In the genomic region with DNA sequence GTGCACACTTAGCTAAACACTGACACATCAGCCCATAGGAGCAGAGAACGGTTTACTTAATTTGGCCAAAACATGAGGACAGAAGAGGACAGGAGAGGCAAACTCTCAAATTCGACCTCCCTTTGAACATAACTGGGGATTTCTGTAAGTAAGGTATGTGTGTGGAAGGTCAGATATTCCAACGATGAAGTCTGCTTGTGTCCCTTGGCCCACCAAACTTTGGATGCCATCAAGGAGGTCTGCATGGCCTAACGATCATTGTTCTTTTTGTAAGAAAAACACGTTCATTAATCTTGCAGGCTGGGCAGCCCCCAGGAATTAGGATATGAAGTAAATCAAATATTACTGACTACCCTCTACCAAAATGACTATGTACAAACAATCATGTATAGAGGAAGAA, we compare ENCODE assay signal across 33 cellular contexts.
"Had no signal": no experiment of that assay in that cellular context is flagged by ENCODE, and none has a peak within 500 bp of the region (broad histone marks: within the 10 kb centered on the region; RNA-seq: fewer than 3 reads in every experiment).

No MANE protein-coding gene starts in this region.

- DNase-seq: activated CD4-positive, alpha-beta T cell treated with anti-CD3 and anti-CD28 coated beads for 1 hour; activated CD4-positive, alpha-beta T cell treated with anti-CD3 and anti-CD28 coated beads for 48 hours; activated CD4-positive, alpha-beta T cell treated with anti-CD3 and anti-CD28 coated beads, Interleukin-2, amount 50 U/mL, for 1 hour; activated CD4-positive, alpha-beta T cell treated with anti-CD3 and anti-CD28 coated beads, Interleukin-2, amount 50 U/mL, for 48 hours; activated CD8-positive, alpha-beta memory T cell treated with anti-CD3 and anti-CD28 coated beads, Interleukin-2, amount 10 ng/mL, durations not matched to agents 7 days and 5 days; activated CD8-positive, alpha-beta memory T cell treated with anti-CD3 and anti-CD28 coated beads, Interleukin-2, amount 50 U/mL, for 4 hours; activated CD8-positive, alpha-beta T cell treated with anti-CD3 and anti-CD28 coated beads, Interleukin-2, amount 10 ng/mL, durations not matched to agents 7 days and 5 days; activated effector memory CD4-positive, alpha-beta T cell treated with anti-CD3 and anti-CD28 coated beads, Interleukin-2, amount 50 U/mL, for 16 hours; activated naive CD4-positive, alpha-beta T cell treated with anti-CD3 and anti-CD28 coated beads for 36 hours; activated naive CD8-positive, alpha-beta T cell treated with anti-CD3 and anti-CD28 coated beads for 36 hours; activated naive CD8-positive, alpha-beta T cell treated with anti-CD3 and anti-CD28 coated beads, Interleukin-2, amount 50 U/mL, for 24 hours; activated T-cell treated with anti-CD3 and anti-CD28 coated beads, Interleukin-2, amount 50 U/mL, for 1 hour; activated T-cell treated with anti-CD3 and anti-CD28 coated beads, Interleukin-2, amount 50 U/mL, for 48 hours; adrenal gland; amygdala; aorta; body of pancreas; caudate nucleus; cortex of kidney; dermis blood vessel endothelial cell; effector CD4-positive, alpha-beta T cell; effector memory CD8-positive, alpha-beta T cell; erythroblast; foreskin keratinocyte; gastrocnemius medialis; glutamatergic neuron; heart left ventricle; T-helper 2 cell had no signal

- ATAC-seq: activated CD8-positive, alpha-beta memory T cell treated with anti-CD3 and anti-CD28 coated beads, Interleukin-2, amount 10 ng/mL, durations not matched to agents 7 days and 5 days; activated CD8-positive, alpha-beta T cell treated with anti-CD3 and anti-CD28 coated beads, Interleukin-2, amount 10 ng/mL, durations not matched to agents 7 days and 5 days; activated naive CD8-positive, alpha-beta T cell treated with anti-CD3 and anti-CD28 coated beads, Interleukin-2, amount 50 U/mL, for 24 hours; body of pancreas; effector memory CD8-positive, alpha-beta T cell; foreskin keratinocyte; gastrocnemius medialis; heart left ventricle had no signal

- H3K9me3 Mint-ChIP-seq: activated naive CD4-positive, alpha-beta T cell treated with anti-CD3 and anti-CD28 coated beads for 36 hours; activated naive CD4-positive, alpha-beta T cell treated with anti-CD3 and anti-CD28 coated beads, Interleukin-2, amount 50 U/mL, for 24 hours; activated naive CD8-positive, alpha-beta T cell treated with anti-CD3 and anti-CD28 coated beads, Interleukin-2, amount 50 U/mL, for 24 hours; activated T-helper 1 cell treated with anti-CD3 and anti-CD28 coated beads, Interleukin-12 subunit alpha, Interleukin-12 subunit beta, Interleukin-2, Interleukin-4 antibody, amounts not matched to agents 30 ng/mL and 10 ng/mL and 1 ng/mL, durations not matched to agents 14 hours and 24 hours and 36 hours; activated T-helper 2 cell treated with anti-CD3 and anti-CD28 coated beads, Interferon-gamma antibody, Interleukin-2, Interleukin-4, amounts not matched to agents 10 μg/mL and 5 μg/mL and 100 μg/mL, durations not matched to agents 14 hours and 24 hours and 36 hours had no signal

- H3K27me3 ChIP-seq: adrenal gland, body of pancreas, esophagus muscularis mucosa, foreskin keratinocyte, gastrocnemius medialis, heart left ventricle had no signal

- H3K4me3 ChIP-seq: adrenal gland, body of pancreas, esophagus muscularis mucosa, gastrocnemius medialis, heart left ventricle had no signal

- H3K4me1 Mint-ChIP-seq: activated CD8-positive, alpha-beta memory T cell treated with anti-CD3 and anti-CD28 coated beads, Interleukin-2, amount 10 ng/mL, durations not matched to agents 7 days and 5 days; activated naive CD4-positive, alpha-beta T cell treated with anti-CD3 and anti-CD28 coated beads, Interleukin-2, amount 50 U/mL, for 24 hours; activated naive CD8-positive, alpha-beta T cell treated with anti-CD3 and anti-CD28 coated beads for 36 hours; activated naive CD8-positive, alpha-beta T cell treated with anti-CD3 and anti-CD28 coated beads, Interleukin-2, amount 50 U/mL, for 24 hours had no signal

- H3K36me3 ChIP-seq: adrenal gland, esophagus muscularis mucosa, gastrocnemius medialis, heart left ventricle had no signal

- H3K36me3 Mint-ChIP-seq: activated CD8-positive, alpha-beta memory T cell treated with anti-CD3 and anti-CD28 coated beads, Interleukin-2, amount 10 ng/mL, durations not matched to agents 7 days and 5 days; activated naive CD4-positive, alpha-beta T cell treated with anti-CD3 and anti-CD28 coated beads, Interleukin-2, amount 50 U/mL, for 24 hours; activated naive CD8-positive, alpha-beta T cell treated with anti-CD3 and anti-CD28 coated beads for 36 hours had no signal

- H3K4me1 ChIP-seq: adrenal gland, body of pancreas, esophagus muscularis mucosa, foreskin keratinocyte, gastrocnemius medialis, heart left ventricle had no signal

- H3K27ac Mint-ChIP-seq: activated CD8-positive, alpha-beta memory T cell treated with anti-CD3 and anti-CD28 coated beads, Interleukin-2, amount 10 ng/mL, durations not matched to agents 7 days and 5 days; activated CD8-positive, alpha-beta T cell treated with anti-CD3 and anti-CD28 coated beads, Interleukin-2, amount 10 ng/mL, durations not matched to agents 7 days and 5 days; activated naive CD4-positive, alpha-beta T cell treated with anti-CD3 and anti-CD28 coated beads for 36 hours; activated naive CD4-positive, alpha-beta T cell treated with anti-CD3 and anti-CD28 coated beads, Interleukin-2, amount 50 U/mL, for 24 hours; activated naive CD8-positive, alpha-beta T cell treated with anti-CD3 and anti-CD28 coated beads for 36 hours; activated naive CD8-positive, alpha-beta T cell treated with anti-CD3 and anti-CD28 coated beads, Interleukin-2, amount 50 U/mL, for 24 hours; activated T-helper 1 cell treated with anti-CD3 and anti-CD28 coated beads, Interleukin-12 subunit alpha, Interleukin-12 subunit beta, Interleukin-2, Interleukin-4 antibody, amounts not matched to agents 30 ng/mL and 10 ng/mL and 1 ng/mL, durations not matched to agents 14 hours and 24 hours and 36 hours; activated T-helper 2 cell treated with anti-CD3 and anti-CD28 coated beads, Interferon-gamma antibody, Interleukin-2, Interleukin-4, amounts not matched to agents 10 μg/mL and 5 μg/mL and 100 μg/mL, durations not matched to agents 14 hours and 24 hours and 36 hours; effector memory CD8-positive, alpha-beta T cell had no signal

- FAIRE-seq: colon had no signal

- H3K27me3 Mint-ChIP-seq: activated CD8-positive, alpha-beta memory T cell treated with anti-CD3 and anti-CD28 coated beads, Interleukin-2, amount 10 ng/mL, durations not matched to agents 7 days and 5 days; activated naive CD4-positive, alpha-beta T cell treated with anti-CD3 and anti-CD28 coated beads, Interleukin-2, amount 50 U/mL, for 24 hours; activated naive CD8-positive, alpha-beta T cell treated with anti-CD3 and anti-CD28 coated beads for 36 hours; activated naive CD8-positive, alpha-beta T cell treated with anti-CD3 and anti-CD28 coated beads, Interleukin-2, amount 50 U/mL, for 24 hours; effector memory CD8-positive, alpha-beta T cell had no signal

- H3K27ac ChIP-seq: adrenal gland, body of pancreas, esophagus muscularis mucosa, foreskin keratinocyte, gastrocnemius medialis, heart left ventricle had no signal

- H3K9me3 ChIP-seq: adrenal gland, body of pancreas, esophagus muscularis mucosa, gastrocnemius medialis, heart left ventricle had no signal

- H3K4me3 Mint-ChIP-seq: activated CD8-positive, alpha-beta memory T cell treated with anti-CD3 and anti-CD28 coated beads, Interleukin-2, amount 10 ng/mL, durations not matched to agents 7 days and 5 days; activated CD8-positive, alpha-beta T cell treated with anti-CD3 and anti-CD28 coated beads, Interleukin-2, amount 10 ng/mL, durations not matched to agents 7 days and 5 days; activated naive CD4-positive, alpha-beta T cell treated with anti-CD3 and anti-CD28 coated beads for 36 hours; activated naive CD4-positive, alpha-beta T cell treated with anti-CD3 and anti-CD28 coated beads, Interleukin-2, amount 50 U/mL, for 24 hours; activated naive CD8-positive, alpha-beta T cell treated with anti-CD3 and anti-CD28 coated beads for 36 hours; activated naive CD8-positive, alpha-beta T cell treated with anti-CD3 and anti-CD28 coated beads, Interleukin-2, amount 50 U/mL, for 24 hours; activated T-helper 1 cell treated with anti-CD3 and anti-CD28 coated beads, Interleukin-12 subunit alpha, Interleukin-12 subunit beta, Interleukin-2, Interleukin-4 antibody, amounts not matched to agents 30 ng/mL and 10 ng/mL and 1 ng/mL, durations not matched to agents 14 hours and 24 hours and 36 hours; effector memory CD8-positive, alpha-beta T cell had no signal
